8 cellular contexts compared by ENCODE assay signal in the genomic region with DNA sequence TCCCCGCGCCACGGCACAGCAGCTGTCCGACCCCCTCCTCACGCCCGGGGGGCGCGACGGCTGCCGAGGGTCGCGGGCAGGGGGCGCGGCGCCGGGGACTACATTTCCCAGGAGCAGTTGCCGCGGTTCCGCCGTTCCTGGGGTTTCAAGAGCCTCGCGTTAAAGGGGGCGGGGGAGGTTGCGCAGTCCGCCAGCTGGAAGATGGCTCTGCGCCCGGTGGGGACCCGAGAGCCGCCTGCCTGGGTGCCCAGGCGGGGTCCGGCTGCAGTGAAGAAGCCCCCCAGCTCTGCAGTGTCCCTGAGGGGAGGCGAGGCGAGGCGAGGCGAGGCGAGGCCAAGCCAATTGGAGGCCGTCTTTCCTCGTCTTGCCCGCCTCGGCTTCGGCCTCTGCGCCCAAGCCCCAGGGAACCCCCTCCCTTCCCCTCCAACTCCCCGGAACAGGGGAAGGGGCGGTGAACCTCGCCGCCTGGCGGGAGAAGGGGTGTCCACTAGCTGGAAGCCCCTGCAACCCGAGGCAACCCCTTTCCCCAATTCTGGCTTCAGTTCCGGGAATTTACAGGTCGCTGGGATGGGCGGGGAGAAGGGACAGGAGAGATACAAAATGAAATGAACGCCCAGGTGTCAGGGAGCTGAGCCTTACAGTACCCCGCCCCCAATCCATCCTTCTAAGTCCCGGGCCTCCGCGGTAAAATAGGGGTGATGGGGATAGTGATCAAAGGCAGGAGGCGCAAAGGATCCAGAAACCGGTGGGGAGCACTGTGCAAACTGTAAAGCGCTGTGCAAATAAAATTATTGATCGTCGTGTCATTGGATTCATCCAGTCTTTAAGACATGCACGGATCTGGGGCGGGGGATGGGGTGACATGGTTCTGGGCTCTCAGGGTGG. TPM values are rescaled to one million over a fixed set of nuclear protein-coding genes. Genes with fewer than 3 reads are reported as not detected.
A peak's percentile ranks its signal among the peaks of the same experiment; 100 is the strongest.
DNase-seq lines count a peak whose midpoint lies in the region; ATAC-seq, FAIRE-seq and TF ChIP-seq lines count a peak whose summit lies in the region.

No MANE protein-coding gene starts in this region.

- POLR2A ChIA-PET in CD4-positive, alpha-beta T cell (lab: Charles Lee), result interaction anchor here (0.8 kb wide), 1 partner anchor 42 kb away, joined by 3 read pairs; a partner anchor contains a TSS

- peak overlapping the region; percentile 88 for H3K4me3 Mint-ChIP-seq in CD4-positive, alpha-beta T cell

- no peak for ATAC-seq in CD4-positive, alpha-beta T cell (ENCODE audit: poor library complexity)
- no peak for ATAC-seq in lung (ENCODE audit: insufficient read depth, low FRiP score)

- H3K9me3 ChIP-seq in CD4-positive, alpha-beta T cell (ENCODE audit: control insufficient read depth, low read length), result no peaks in the 10 kb centered on the region
- H3K9me3 ChIP-seq in effector memory CD4-positive, alpha-beta T cell (ENCODE audit: control insufficient read depth, low read length), result no peaks in the 10 kb centered on the region
- no peaks in the 10 kb centered on the region for H3K9me3 ChIP-seq in lung (ENCODE audit: control insufficient read depth in 2 of 2, insufficient read depth in 1 of 2, low read length in 1 of 2)
- no peaks in the 10 kb centered on the region for H3K9me3 ChIP-seq in testis

- no peak overlapping the region for H3K27ac ChIP-seq in CD4-positive, alpha-beta T cell (ENCODE audit: low read depth, low read length)
- no peak overlapping the region for H3K27ac ChIP-seq in effector memory CD4-positive, alpha-beta T cell (ENCODE audit: insufficient read depth, low read length, poor library complexity, severe bottlenecking)
- H3K27ac ChIP-seq in lung (ENCODE audit: low read depth in 1 of 2, low read length in 1 of 2) (peak overlapping the region in 1 of 2 donors; percentile 75), testis (peak overlapping the region in 1 of 2 donors; percentile 55)

- TF ChIP-seq POLR2A in testis (IDR thresholded peaks at IDR 0.05) (no peak), GM12891 (IDR thresholded peaks at IDR 0.05; ENCODE audit: low read depth, low read length) (no peak)

- H3K4me1 ChIP-seq in effector memory CD4-positive, alpha-beta T cell (ENCODE audit: control insufficient read depth, insufficient read depth, low read length, poor library complexity, severe bottlenecking), result peaks cover 28% of the 10 kb centered on the region
- peaks cover 0 to 19% of the 10 kb centered on the region in 2 donors for H3K4me1 ChIP-seq in lung (ENCODE audit: control insufficient read depth in 2 of 2, insufficient read depth in 2 of 2, low read length in 2 of 2)
- H3K4me1 ChIP-seq in testis, result peaks cover 33% of the 10 kb centered on the region

- CTCF ChIA-PET in CD4-positive, alpha-beta T cell (lab: Charles Lee), result interaction anchor here (1.2 kb wide), 1 partner anchor 61 kb away, joined by 4 read pairs; no protein-coding TSS in a partner anchor

- FAIRE-seq in GM12891 (lab: Jason Lieb, UNC), result no peak

- H3K4me1 Mint-ChIP-seq in CD4-positive, alpha-beta T cell (ENCODE audit: low read depth), result peaks cover 45% of the 10 kb centered on the region

- peaks cover 38% of the 10 kb centered on the region for H3K27me3 ChIP-seq in CD4-positive, alpha-beta T cell (ENCODE audit: control insufficient read depth, insufficient read depth, low read length)
- H3K27me3 ChIP-seq in effector memory CD4-positive, alpha-beta T cell (replicated peaks; ENCODE audit: control insufficient read depth, insufficient read depth, low read length, poor library complexity, severe bottlenecking), result peaks cover 35% of the 10 kb centered on the region
- H3K27me3 ChIP-seq in lung (ENCODE audit: control insufficient read depth, insufficient read depth), result no peaks in the 10 kb centered on the region
- H3K27me3 ChIP-seq in testis, result no peaks in the 10 kb centered on the region

- TF ChIP-seq CTCF in CD4-positive, alpha-beta T cell (IDR thresholded peaks at IDR 0.05), result no peak
- TF ChIP-seq CTCF in HFF-Myc (IDR thresholded peaks at IDR 0.05; ENCODE audit: low read depth, low read length, missing control alignments) (no peak), lung (IDR thresholded peaks at IDR 0.05; ENCODE audit: control extremely low read depth, extremely low read depth) (no peak), testis (IDR thresholded peaks at IDR 0.05) (no peak)

- DNase-seq in CD4-positive, alpha-beta T cell, result no peak
- DNase-seq in HFF-Myc (ENCODE audit: extremely low read depth, low read depth) (no peak), SK-N-DZ (ENCODE audit: low spot score) (peak; percentile 80), lung (ENCODE audit: low spot score) (no peak), testis (peak; percentile 78), NK-92 (lab: John Stamatoyannopoulos, UW; ENCODE audit: unreplicated experiment) (no peak), GM12891 (ENCODE audit: insufficient read length, low spot score) (no peak)
- DNase-seq in effector memory CD4-positive, alpha-beta T cell, result no peak

- H3K36me3 ChIP-seq in effector memory CD4-positive, alpha-beta T cell (ENCODE audit: control insufficient read depth, insufficient read depth, low read length), result no peaks in the 10 kb centered on the region
- H3K36me3 ChIP-seq in lung (ENCODE audit: control insufficient read depth in 2 of 2, insufficient read depth in 2 of 2, low read length in 2 of 2) (no peaks in the 10 kb centered on the region), testis (ENCODE audit: low read depth, missing control alignments) (no peaks in the 10 kb centered on the region)

- H3K9me3 Mint-ChIP-seq in CD4-positive, alpha-beta T cell, result no peaks in the 10 kb centered on the region

- 1 to 2% methylated on average over 44 to 63 of the region's 63 CpGs for WGBS in lung, 2 donors
- 3 to 7% methylated on average over 26 to 61 of the region's 63 CpGs for WGBS in testis, 2 donors

- no peaks in the 10 kb centered on the region for H3K36me3 Mint-ChIP-seq in CD4-positive, alpha-beta T cell (ENCODE audit: low read depth)

- no peak overlapping the region for H3K27ac Mint-ChIP-seq in CD4-positive, alpha-beta T cell

- intact Hi-C loops in CD4-positive, alpha-beta T cell (cut with DNase I, micrococcal nuclease), result no loop called here
- intact Hi-C loops in testis (cut with DNase I; ENCODE audit: low total_unique reads), result no loop called here

- peaks cover 46% of the 10 kb centered on the region for H3K27me3 Mint-ChIP-seq in CD4-positive, alpha-beta T cell

- peak overlapping the region; percentile 49 for H3K4me3 ChIP-seq in HFF-Myc (replicated peaks; ENCODE audit: low read depth, low read length)
- H3K4me3 ChIP-seq in effector memory CD4-positive, alpha-beta T cell (ENCODE audit: insufficient read depth, low read depth, low read length, poor library complexity, severe bottlenecking), result peak overlapping the region; percentile 62
- H3K4me3 ChIP-seq in lung, result peak overlapping the region; percentile 52
- H3K4me3 ChIP-seq in testis, result peak overlapping the region; percentile 56 to 62

TF ChIP-seq in GM12891, 5 proteins besides CTCF, POLR2A, EP300 and RAD21:
- TF ChIP-seq TAF1 (IDR thresholded peaks at IDR 0.05; ENCODE audit: low read depth, low read length) (no peak), POLR2AphosphoS5 (IDR thresholded peaks at IDR 0.05; ENCODE audit: low read depth, low read length) (no peak), PAX5 (IDR thresholded peaks at IDR 0.05; ENCODE audit: insufficient read depth, low read length, severe bottlenecking) (no peak), POU2F2 (IDR thresholded peaks at IDR 0.05; ENCODE audit: low read depth, low read length) (no peak), SPI1 (IDR thresholded peaks at IDR 0.05; ENCODE audit: low read depth, low read length) (no peak)
TF ChIP-seq in GM12891: peak in this region for 0.

RNA-seq across cellular contexts. Expression of a gene that starts 5.2 kb away (rescaled TPM):
- total RNA-seq in CD4-positive, alpha-beta T cell, result 1 to 10 TPM; 1.4 to 1.8 TPM
- polyA plus RNA-seq in SK-N-DZ (2014; cell fraction: cytosol; rRNA removed), result 10.5 and 18.3 TPM in 2 replicates
- polyA plus RNA-seq in SK-N-DZ (2014; cell fraction: nucleus; rRNA removed), result 10.8 and 20.5 TPM in 2 replicates
- total RNA-seq in lung, result 10 to 100 TPM; 11.7 to 17.2 TPM
- 10 to 100 TPM in 1 of 2 donors, 1 to 10 TPM in 1; 9.3 to 31.1 TPM for polyA plus RNA-seq in lung
- total RNA-seq in testis, result 10 to 100 TPM; 36.7 to 40.6 TPM
- 21.4 TPM for polyA plus RNA-seq in testis (ENCODE audit: insufficient read depth, low read depth, low replicate concordance)
- 9.6 TPM for polyA plus RNA-seq in GM12891 (2012; ENCODE audit: low read depth, missing spikeins)

RNA-seq across cellular contexts. Expression of a gene that starts 20.6 kb away (rescaled TPM):
- total RNA-seq in CD4-positive, alpha-beta T cell, result not detected
- polyA plus RNA-seq in SK-N-DZ (2014; cell fraction: cytosol; rRNA removed), result not detected in 2 replicates
- polyA plus RNA-seq in SK-N-DZ (2014; cell fraction: nucleus; rRNA removed), result not detected in 2 replicates
- total RNA-seq in lung (not detected), testis (1 to 10 TPM in 1 of 2 donors, under 1 TPM in 1; 0.81 to 4.8 TPM)
- polyA plus RNA-seq in lung (not detected), testis (ENCODE audit: insufficient read depth, low read depth, low replicate concordance) (not detected)
- polyA plus RNA-seq in GM12891 (2012; ENCODE audit: low read depth, missing spikeins), result not detected

RNA-seq across cellular contexts. Expression of a gene that starts 41.6 kb away (rescaled TPM):
- 10 to 100 TPM; 18.3 to 20.6 TPM for total RNA-seq in CD4-positive, alpha-beta T cell
- polyA plus RNA-seq in SK-N-DZ (2014; cell fraction: cytosol; rRNA removed), result 54.2 and 55.4 TPM in 2 replicates
- polyA plus RNA-seq in SK-N-DZ (2014; cell fraction: nucleus; rRNA removed), result 57.4 and 105 TPM in 2 replicates
- 10 to 100 TPM; 19.8 to 31.8 TPM for total RNA-seq in lung
- 10 to 100 TPM; 19.3 to 20.2 TPM for polyA plus RNA-seq in lung
- 100 to 1,000 TPM; 117 to 138 TPM for total RNA-seq in testis
- 61.5 TPM for polyA plus RNA-seq in testis (ENCODE audit: insufficient read depth, low read depth, low replicate concordance)
- polyA plus RNA-seq in GM12891 (2012; ENCODE audit: low read depth, missing spikeins), result 9.2 TPM

RNA-seq across cellular contexts. Expression of a gene that starts 46.7 kb away (rescaled TPM):
- total RNA-seq in CD4-positive, alpha-beta T cell, result 100 to 1,000 TPM; 525 to 541 TPM
- polyA plus RNA-seq in SK-N-DZ (2014; cell fraction: cytosol; rRNA removed), result 671 and 689 TPM in 2 replicates
- 284 and 309 TPM in 2 replicates for polyA plus RNA-seq in SK-N-DZ (2014; cell fraction: nucleus; rRNA removed)
- total RNA-seq in lung (100 to 1,000 TPM; 281 to 420 TPM), testis (100 to 1,000 TPM; 185 to 316 TPM)
- polyA plus RNA-seq in lung (100 to 1,000 TPM; 175 to 224 TPM), testis (ENCODE audit: insufficient read depth, low read depth, low replicate concordance) (295 TPM)
- 1,013 TPM for polyA plus RNA-seq in GM12891 (2012; ENCODE audit: low read depth, missing spikeins)

Comparison
In these comparisons a context has a peak if more than half of its experiments do, and no peak if none do; other contexts are left out.
1. DNase-seq: peak in SK-N-DZ (single experiment) and testis (single experiment); none in CD4-positive, alpha-beta T cell (0 of 10), HFF-Myc (single experiment), effector memory CD4-positive, alpha-beta T cell (0 of 3), lung (single experiment), NK-92 (single experiment) and GM12891 (single experiment).
2. RNA of a gene that starts 5.2 kb away (total RNA-seq): 36.7 to 40.6 TPM in testis and 11.7 to 17.2 TPM in lung; 1.4 to 1.8 TPM in CD4-positive, alpha-beta T cell; every median in the first group is over 4 times any median in the second.
3. Peak in every context shown above with its lines, with median percentiles within 50 percentile points of each other: H3K4me3 ChIP-seq.